ENCODE assay signal across 20 cellular contexts in the genomic region with DNA sequence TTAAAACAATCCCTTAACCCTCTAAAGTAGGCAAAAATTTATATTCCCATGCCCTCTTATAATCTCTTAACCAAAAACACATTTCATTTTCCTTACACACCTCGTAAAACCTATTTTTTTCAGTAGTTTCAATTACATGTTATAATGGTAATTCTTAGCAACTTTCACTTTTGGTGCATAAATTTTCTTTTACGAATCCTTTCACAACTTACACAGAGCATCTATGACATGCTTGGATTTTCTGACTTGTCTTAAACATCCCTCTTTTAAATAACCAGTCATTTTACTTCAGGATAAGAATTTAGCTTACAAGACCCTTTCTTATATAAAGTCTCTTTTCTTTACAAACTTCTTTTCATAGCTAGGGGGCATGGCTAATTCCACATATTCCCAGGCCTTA. TPM values are rescaled to one million over a fixed set of nuclear protein-coding genes. Genes with fewer than 3 reads are reported as not detected.
A peak's percentile ranks its signal among the peaks of the same experiment; 100 is the strongest.
DNase-seq lines count a peak whose midpoint lies in the region; ATAC-seq, FAIRE-seq and TF ChIP-seq lines count a peak whose summit lies in the region.
"Had no signal": no experiment of that assay in that cellular context is flagged by ENCODE, and none has a peak within 500 bp of the region (broad histone marks: within the 10 kb centered on the region; RNA-seq: fewer than 3 reads in every experiment).

No MANE protein-coding gene starts in this region.

- BruUV-seq in HepG2 (replicated peaks; lab: Mats Ljungman, UMichigan) (no TSS peak), PC-3 (replicated peaks; lab: Mats Ljungman, UMichigan) (no TSS peak)

- H3K27me3 ChIP-seq in HepG2 (ENCODE audit: control insufficient read depth in 1 of 2, insufficient read depth in 2 of 2, low read length in 2 of 2) (no peaks in the 10 kb centered on the region), right lobe of liver (no peaks in the 10 kb centered on the region), PC-3 (ENCODE audit: low read length) (no peaks in the 10 kb centered on the region)
- H3K27me3 ChIP-seq: SJSA1 had no signal

- no peaks in the 10 kb centered on the region for H3K79me2 ChIP-seq in HepG2 (ENCODE audit: insufficient read depth, low read length)
- H3K79me2 ChIP-seq in PC-3 (ENCODE audit: low read length) = no peaks in the 10 kb centered on the region

- in situ Hi-C loops in HepG2 (cut with HindIII; ENCODE audit: extremely low pct_ligation_motif_present, low pct_unique_long_range_greater_than_20kb) = no loop called here

- H2AFZ ChIP-seq in HepG2 (ENCODE audit: low read length) (no peak overlapping the region), PC-3 (ENCODE audit: low read length) (no peak overlapping the region)

- WGBS in HepG2 (ENCODE audit: low lambda C conversion rate) = 54% methylated on average over 2 of the region's 2 CpGs
- 72% methylated on average over 2 of the region's 2 CpGs for WGBS in right lobe of liver (ENCODE audit: insufficient coverage, low coverage, low lambda C conversion rate, missing lambda C conversion rate)

- H3F3A ChIP-seq in PC-3 (ENCODE audit: low read length, unreplicated experiment) = no peaks in the 10 kb centered on the region

- DNase-seq in HepG2 (ENCODE audit: low spot score) (no peak), right lobe of liver (no peak), PC-3 (peak; percentile 35), C1 segment of cervical spinal cord (lab: John Stamatoyannopoulos, UW) (no peak)
- DNase-seq in stimulated activated CD4-positive, alpha-beta T cell treated with anti-CD3 and anti-CD28 coated beads, Interleukin-12 subunit alpha, Interleukin-12 subunit beta, amount 100 ng/mL, for 4 hours = no peak
- no peak for DNase-seq in stimulated activated CD4-positive, alpha-beta T cell treated with anti-CD3 and anti-CD28 coated beads, Interleukin-4, amount 100 ng/mL, for 1 hour
- DNase-seq: Caco-2; CD4-positive, alpha-beta memory T cell; DMS79; H9; MM.1S; NCI-H1048; NCI-H1417 treated with DMSO at 0.1 percent for 48 hours; NCI-H1930; NCI-H345; NCI-H524; T-helper 1 cell had no signal

- H3K4me3 ChIP-seq in HepG2 (replicated peaks in 1 of 3; ENCODE audit: insufficient read depth in 1 of 3, low read depth in 2 of 3, low read length in 3 of 3) (no peak overlapping the region), right lobe of liver (no peak overlapping the region), PC-3 (ENCODE audit: low read length) (no peak overlapping the region)
- H3K4me3 ChIP-seq: SJSA1 had no signal

- no peak for FAIRE-seq in HepG2 (lab: Jason Lieb, UNC)

- TF ChIP-seq RAD21 in HepG2 (CRISPR knock-in tag; IDR thresholded peaks at IDR 0.05) = no peak
- TF ChIP-seq RAD21 in Ishikawa (IDR thresholded peaks at IDR 0.05; ENCODE audit: low read depth) = no peak

- POLR2A ChIA-PET in HepG2 (lab: Yijun Ruan, JAX) = no interaction called here
- POLR2A ChIA-PET in PC-3 (lab: Charles Lee; ENCODE audit: unreplicated experiment) = no interaction called here

- H3K36me3 ChIP-seq in HepG2 (replicated peaks in 1 of 2; ENCODE audit: control insufficient read depth in 1 of 2, insufficient read depth in 2 of 2, low read length in 2 of 2) = no peaks in the 10 kb centered on the region
- no peaks in the 10 kb centered on the region for H3K36me3 ChIP-seq in right lobe of liver
- H3K36me3 ChIP-seq in PC-3 (ENCODE audit: low read depth, low read length) = peaks cover 7% of the 10 kb centered on the region; the same call in 1 of the 2 replicates
- H3K36me3 ChIP-seq: SJSA1 had no signal

- TF ChIP-seq POLR2A in HepG2 (IDR thresholded peaks at IDR 0.05; ENCODE audit: insufficient read depth in 1 of 2, low read depth in 2 of 2, low read length in 2 of 2) (no peak), right lobe of liver (IDR thresholded peaks at IDR 0.05) (no peak)

- TF ChIP-seq CTCF in HepG2 (CRISPR knock-in tag; IDR thresholded peaks at IDR 0.05) = no peak
- TF ChIP-seq CTCF in right lobe of liver (IDR thresholded peaks at IDR 0.05) = no peak
- no peak for TF ChIP-seq CTCF in PC-3 (conservative IDR thresholded peaks at IDR 0.05; ENCODE audit: low read depth, low read length)

- TF ChIP-seq EP300 in HepG2 (IDR thresholded peaks at IDR 0.05; ENCODE audit: low read depth in 2 of 2, low read length in 2 of 2) = no peak
- TF ChIP-seq EP300 in HepG2 (CRISPR knock-in tag; IDR thresholded peaks at IDR 0.05; ENCODE audit: borderline replicate concordance) = no peak
- no peak for TF ChIP-seq EP300 in Ishikawa (IDR thresholded peaks at IDR 0.05; ENCODE audit: borderline replicate concordance)

- intact Hi-C loops in HepG2 (cut with micrococcal nuclease; ENCODE audit: unreplicated experiment) (no loop called here), right lobe of liver (cut with DNase I) (no loop called here), PC-3 (cut with micrococcal nuclease) (no loop called here)

- H3K4me1 ChIP-seq in HepG2 (ENCODE audit: insufficient read depth, low read length) (peaks cover 24% of the 10 kb centered on the region), right lobe of liver (no peaks in the 10 kb centered on the region), PC-3 (ENCODE audit: insufficient read depth, low read length) (no peaks in the 10 kb centered on the region)
- H3K4me1 ChIP-seq: Caco-2, SJSA1 had no signal

- H4K20me1 ChIP-seq in HepG2 (ENCODE audit: insufficient read depth, low read length) (no peaks in the 10 kb centered on the region), PC-3 (ENCODE audit: low read length) (no peaks in the 10 kb centered on the region)

- no peak overlapping the region for H3K9ac ChIP-seq in HepG2 (ENCODE audit: insufficient read depth, low read depth, low read length)
- H3K9ac ChIP-seq in PC-3 (ENCODE audit: low read length) = no peak overlapping the region

- H3K9me3 ChIP-seq in HepG2 (ENCODE audit: low read length) = peaks cover 21% of the 10 kb centered on the region
- H3K9me3 ChIP-seq in right lobe of liver = no peaks in the 10 kb centered on the region
- peaks cover 20% of the 10 kb centered on the region for H3K9me3 ChIP-seq in PC-3 (ENCODE audit: low read length)
- H3K9me3 ChIP-seq: SJSA1 had no signal

- H3K4me2 ChIP-seq in HepG2 (ENCODE audit: low read depth, low read length) (no peak overlapping the region), PC-3 (ENCODE audit: low read length) (no peak overlapping the region)

- H3K9me2 ChIP-seq in PC-3 (replicated peaks; ENCODE audit: low read length) = no peaks in the 10 kb centered on the region

- no peak overlapping the region for H3K27ac ChIP-seq in HepG2 (ENCODE audit: extremely low read length, insufficient read depth, low read length)
- no peak overlapping the region for H3K27ac ChIP-seq in right lobe of liver
- H3K27ac ChIP-seq in PC-3 (ENCODE audit: low read length) = no peak overlapping the region
- H3K27ac ChIP-seq: SJSA1 had no signal

- CTCF ChIA-PET in HepG2 (lab: Yijun Ruan, JAX; ENCODE audit: low intra/inter-chr PET ratio, low total read pairs) = no interaction called here
- CTCF ChIA-PET in PC-3 (lab: Charles Lee) = no interaction called here

- no peak for ATAC-seq in HepG2
- no peak for ATAC-seq in right lobe of liver
- no peak for ATAC-seq in PC-3

RNA-seq across cellular contexts. Expression of gene MRPL55, which starts 8.9 kb away (rescaled TPM):
- total RNA-seq in HepG2 (2016; rRNA removed; fragmentation: Illumina TruSeq; extraction: Trizol) = 92.9 and 97.9 TPM in 2 replicates
- 49.0 and 60.3 TPM in 2 replicates for total RNA-seq in HepG2 (2016; cell fraction: cytosol; rRNA removed; fragmentation: Illumina TruSeq; extraction: Trizol; ENCODE audit: low read depth)
- 86.6 and 104 TPM in 2 replicates for total RNA-seq in HepG2 (2016; cell fraction: insoluble cytoplasmic fraction; rRNA removed; fragmentation: Illumina TruSeq; extraction: Trizol)
- total RNA-seq in HepG2 (2016; cell fraction: membrane; rRNA removed; fragmentation: Illumina TruSeq; extraction: Trizol) = 54.0 and 72.4 TPM in 2 replicates
- total RNA-seq in HepG2 (2016; cell fraction: nucleus; rRNA removed; fragmentation: Illumina TruSeq; extraction: Trizol) = 52.4 and 56.0 TPM in 2 replicates
- 58.6 and 74.8 TPM in 2 replicates for polyA plus RNA-seq in HepG2 (2011; rRNA removed)
- polyA plus RNA-seq in HepG2 (2011; cell fraction: cytosol; rRNA removed) = 43.3 and 107 TPM in 2 replicates
- polyA plus RNA-seq in HepG2 (2011; cell fraction: nucleus; rRNA removed) = 195 and 229 TPM in 2 replicates
- 31.6 and 40.6 TPM in 2 replicates for polyA plus RNA-seq in HepG2 (2012)
- 37.6 and 50.2 TPM in 2 replicates for polyA plus RNA-seq in HepG2 (2016; cell fraction: cytosol; fragmentation: Illumina TruSeq; extraction: Trizol; ENCODE audit: low read depth)
- polyA plus RNA-seq in HepG2 (2016; cell fraction: insoluble cytoplasmic fraction; fragmentation: Illumina TruSeq; extraction: Trizol; ENCODE audit: low read depth) = 96.5 and 99.2 TPM in 2 replicates
- polyA plus RNA-seq in HepG2 (2016; cell fraction: membrane; fragmentation: Illumina TruSeq; extraction: Trizol; ENCODE audit: low read depth) = 41.3 and 57.8 TPM in 2 replicates
- 81.1 and 106 TPM in 2 replicates for polyA plus RNA-seq in HepG2 (2016; cell fraction: nucleus; fragmentation: Illumina TruSeq; extraction: Trizol; ENCODE audit: insufficient read depth, low read depth)
- 52.6 and 85.2 TPM in 2 replicates for polyA minus RNA-seq in HepG2 (2011; rRNA and poly(A)+ RNA removed; ENCODE audit: low replicate concordance)
- polyA minus RNA-seq in HepG2 (2011; cell fraction: cytosol; rRNA and poly(A)+ RNA removed) = 25.1 and 31.5 TPM in 2 replicates
- 29.2 and 32.2 TPM in 2 replicates for polyA minus RNA-seq in HepG2 (2011; cell fraction: nucleus; rRNA and poly(A)+ RNA removed)
- total RNA-seq in right lobe of liver = 10 to 100 TPM; 24.2 to 75.9 (median 38.0) TPM
- 343 and 375 TPM in 2 replicates for total RNA-seq in PC-3 (2014; rRNA removed)

RNA-seq across cellular contexts. Expression of gene C1orf35, which starts 14.9 kb away (rescaled TPM):
- total RNA-seq in HepG2 (2016; rRNA removed; fragmentation: Illumina TruSeq; extraction: Trizol) (14.2 and 19.3 TPM in 2 replicates), right lobe of liver (1 to 10 TPM; 3.4 to 6.3 (median 5.2) TPM), PC-3 (2014; rRNA removed) (63.3 and 93.0 TPM in 2 replicates)
- 3.6 and 3.9 TPM in 2 replicates for total RNA-seq in HepG2 (2016; cell fraction: cytosol; rRNA removed; fragmentation: Illumina TruSeq; extraction: Trizol; ENCODE audit: low read depth)
- total RNA-seq in HepG2 (2016; cell fraction: insoluble cytoplasmic fraction; rRNA removed; fragmentation: Illumina TruSeq; extraction: Trizol) = 12.7 and 19.3 TPM in 2 replicates
- total RNA-seq in HepG2 (2016; cell fraction: membrane; rRNA removed; fragmentation: Illumina TruSeq; extraction: Trizol) = 5.2 and 7.7 TPM in 2 replicates
- 10.2 and 14.8 TPM in 2 replicates for total RNA-seq in HepG2 (2016; cell fraction: nucleus; rRNA removed; fragmentation: Illumina TruSeq; extraction: Trizol)
- polyA plus RNA-seq in HepG2 (2011; rRNA removed) = 8.1 and 8.8 TPM in 2 replicates
- polyA plus RNA-seq in HepG2 (2011; cell fraction: cytosol; rRNA removed) = 5.5 and 9.0 TPM in 2 replicates
- polyA plus RNA-seq in HepG2 (2011; cell fraction: nucleus; rRNA removed) = 34.5 and 36.2 TPM in 2 replicates
- polyA plus RNA-seq in HepG2 (2012) = 6.8 and 7.0 TPM in 2 replicates
- 2.9 and 3.3 TPM in 2 replicates for polyA plus RNA-seq in HepG2 (2016; cell fraction: cytosol; fragmentation: Illumina TruSeq; extraction: Trizol; ENCODE audit: low read depth)
- polyA plus RNA-seq in HepG2 (2016; cell fraction: insoluble cytoplasmic fraction; fragmentation: Illumina TruSeq; extraction: Trizol; ENCODE audit: low read depth) = 14.4 and 15.4 TPM in 2 replicates
- 4.2 TPM in 2 replicates for polyA plus RNA-seq in HepG2 (2016; cell fraction: membrane; fragmentation: Illumina TruSeq; extraction: Trizol; ENCODE audit: low read depth)
- polyA plus RNA-seq in HepG2 (2016; cell fraction: nucleus; fragmentation: Illumina TruSeq; extraction: Trizol; ENCODE audit: insufficient read depth, low read depth) = 35.0 and 36.9 TPM in 2 replicates
- 3.9 and 4.2 TPM in 2 replicates for polyA minus RNA-seq in HepG2 (2011; rRNA and poly(A)+ RNA removed; ENCODE audit: low replicate concordance)
- 1.2 and 2.6 TPM in 2 replicates for polyA minus RNA-seq in HepG2 (2011; cell fraction: cytosol; rRNA and poly(A)+ RNA removed)
- polyA minus RNA-seq in HepG2 (2011; cell fraction: nucleus; rRNA and poly(A)+ RNA removed) = 2.7 and 3.4 TPM in 2 replicates

RNA-seq across cellular contexts. Expression of gene GUK1, which starts 22.0 kb away (rescaled TPM):
- total RNA-seq in HepG2 (2016; rRNA removed; fragmentation: Illumina TruSeq; extraction: Trizol) (82.7 and 116 TPM in 2 replicates), right lobe of liver (100 to 1,000 TPM in 4 of 6 experiments, 10 to 100 TPM in 2; 78.0 to 235 (median 108) TPM), PC-3 (2014; rRNA removed) (996 and 1,117 TPM in 2 replicates)
- total RNA-seq in HepG2 (2016; cell fraction: cytosol; rRNA removed; fragmentation: Illumina TruSeq; extraction: Trizol; ENCODE audit: low read depth) = 772 and 776 TPM in 2 replicates
- total RNA-seq in HepG2 (2016; cell fraction: insoluble cytoplasmic fraction; rRNA removed; fragmentation: Illumina TruSeq; extraction: Trizol) = 78.9 and 120 TPM in 2 replicates
- 448 and 476 TPM in 2 replicates for total RNA-seq in HepG2 (2016; cell fraction: membrane; rRNA removed; fragmentation: Illumina TruSeq; extraction: Trizol)
- 51.4 and 56.9 TPM in 2 replicates for total RNA-seq in HepG2 (2016; cell fraction: nucleus; rRNA removed; fragmentation: Illumina TruSeq; extraction: Trizol)
- 154 and 205 TPM in 2 replicates for polyA plus RNA-seq in HepG2 (2011; rRNA removed)
- 228 and 301 TPM in 2 replicates for polyA plus RNA-seq in HepG2 (2011; cell fraction: cytosol; rRNA removed)
- polyA plus RNA-seq in HepG2 (2011; cell fraction: nucleus; rRNA removed) = 387 and 492 TPM in 2 replicates
- polyA plus RNA-seq in HepG2 (2012) = 58.4 and 85.4 TPM in 2 replicates
- 764 and 775 TPM in 2 replicates for polyA plus RNA-seq in HepG2 (2016; cell fraction: cytosol; fragmentation: Illumina TruSeq; extraction: Trizol; ENCODE audit: low read depth)
- 78.9 and 87.4 TPM in 2 replicates for polyA plus RNA-seq in HepG2 (2016; cell fraction: insoluble cytoplasmic fraction; fragmentation: Illumina TruSeq; extraction: Trizol; ENCODE audit: low read depth)
- 402 and 423 TPM in 2 replicates for polyA plus RNA-seq in HepG2 (2016; cell fraction: membrane; fragmentation: Illumina TruSeq; extraction: Trizol; ENCODE audit: low read depth)
- 119 and 120 TPM in 2 replicates for polyA plus RNA-seq in HepG2 (2016; cell fraction: nucleus; fragmentation: Illumina TruSeq; extraction: Trizol; ENCODE audit: insufficient read depth, low read depth)
- polyA minus RNA-seq in HepG2 (2011; rRNA and poly(A)+ RNA removed; ENCODE audit: low replicate concordance) = 81.2 and 86.5 TPM in 2 replicates
- 31.2 and 41.7 TPM in 2 replicates for polyA minus RNA-seq in HepG2 (2011; cell fraction: cytosol; rRNA and poly(A)+ RNA removed)
- polyA minus RNA-seq in HepG2 (2011; cell fraction: nucleus; rRNA and poly(A)+ RNA removed) = 52.1 and 60.5 TPM in 2 replicates

RNA-seq across cellular contexts. Expression of gene GJC2, which starts 31.7 kb away (rescaled TPM):
- total RNA-seq in HepG2 (2016; rRNA removed; fragmentation: Illumina TruSeq; extraction: Trizol) = 1.6 and 3.8 TPM in 2 replicates
- 0.79 and 1.0 TPM in 2 replicates for total RNA-seq in HepG2 (2016; cell fraction: cytosol; rRNA removed; fragmentation: Illumina TruSeq; extraction: Trizol; ENCODE audit: low read depth)
- 1.5 and 3.8 TPM in 2 replicates for total RNA-seq in HepG2 (2016; cell fraction: insoluble cytoplasmic fraction; rRNA removed; fragmentation: Illumina TruSeq; extraction: Trizol)
- total RNA-seq in HepG2 (2016; cell fraction: membrane; rRNA removed; fragmentation: Illumina TruSeq; extraction: Trizol) = 1.4 and 2.0 TPM in 2 replicates
- 2.3 and 2.4 TPM in 2 replicates for total RNA-seq in HepG2 (2016; cell fraction: nucleus; rRNA removed; fragmentation: Illumina TruSeq; extraction: Trizol)
- 1.6 and 2.5 TPM in 2 replicates for polyA plus RNA-seq in HepG2 (2011; rRNA removed)
- polyA plus RNA-seq in HepG2 (2011; cell fraction: cytosol; rRNA removed) = 1.4 and 3.3 TPM in 2 replicates
- 3.1 and 3.8 TPM in 2 replicates for polyA plus RNA-seq in HepG2 (2011; cell fraction: nucleus; rRNA removed)
- 2.5 and 2.9 TPM in 2 replicates for polyA plus RNA-seq in HepG2 (2012)
- 0.48 and 0.51 TPM in 2 replicates for polyA plus RNA-seq in HepG2 (2016; cell fraction: cytosol; fragmentation: Illumina TruSeq; extraction: Trizol; ENCODE audit: low read depth)
- 1.7 and 1.8 TPM in 2 replicates for polyA plus RNA-seq in HepG2 (2016; cell fraction: insoluble cytoplasmic fraction; fragmentation: Illumina TruSeq; extraction: Trizol; ENCODE audit: low read depth)
- polyA plus RNA-seq in HepG2 (2016; cell fraction: membrane; fragmentation: Illumina TruSeq; extraction: Trizol; ENCODE audit: low read depth) = 1.2 and 1.3 TPM in 2 replicates
- polyA plus RNA-seq in HepG2 (2016; cell fraction: nucleus; fragmentation: Illumina TruSeq; extraction: Trizol; ENCODE audit: insufficient read depth, low read depth) = 3.1 and 3.7 TPM in 2 replicates
- polyA minus RNA-seq in HepG2 (2011; rRNA and poly(A)+ RNA removed; ENCODE audit: low replicate concordance) = 0.65 and 7.9 TPM in 2 replicates
- polyA minus RNA-seq in HepG2 (2011; cell fraction: cytosol; rRNA and poly(A)+ RNA removed) = 2.4 and 5.1 TPM in 2 replicates
- 2.4 and 2.7 TPM in 2 replicates for polyA minus RNA-seq in HepG2 (2011; cell fraction: nucleus; rRNA and poly(A)+ RNA removed)
- total RNA-seq in right lobe of liver = under 1 TPM in 5 of 6 experiments, not detected in 1; 0.12 to 0.44 (median 0.16) TPM
- total RNA-seq in PC-3 (2014; rRNA removed) = 1.2 and 2.2 TPM in 2 replicates
- polyA plus RNA-seq: CD4-positive, alpha-beta memory T cell; IgD-negative memory B cell had no signal

RNA-seq across cellular contexts. Expression of gene ARF1, which starts 35.5 kb away (rescaled TPM):
- total RNA-seq in HepG2 (2016; rRNA removed; fragmentation: Illumina TruSeq; extraction: Trizol) (186 and 210 TPM in 2 replicates), right lobe of liver (100 to 1,000 TPM; 143 to 261 (median 193) TPM), PC-3 (2014; rRNA removed) (685 and 688 TPM in 2 replicates)
- 81.7 and 86.1 TPM in 2 replicates for total RNA-seq in HepG2 (2016; cell fraction: cytosol; rRNA removed; fragmentation: Illumina TruSeq; extraction: Trizol; ENCODE audit: low read depth)
- total RNA-seq in HepG2 (2016; cell fraction: insoluble cytoplasmic fraction; rRNA removed; fragmentation: Illumina TruSeq; extraction: Trizol) = 189 and 192 TPM in 2 replicates
- 147 and 149 TPM in 2 replicates for total RNA-seq in HepG2 (2016; cell fraction: membrane; rRNA removed; fragmentation: Illumina TruSeq; extraction: Trizol)
- 107 and 112 TPM in 2 replicates for total RNA-seq in HepG2 (2016; cell fraction: nucleus; rRNA removed; fragmentation: Illumina TruSeq; extraction: Trizol)
- 327 and 337 TPM in 2 replicates for polyA plus RNA-seq in HepG2 (2011; rRNA removed)
- 324 and 458 TPM in 2 replicates for polyA plus RNA-seq in HepG2 (2011; cell fraction: cytosol; rRNA removed)
- polyA plus RNA-seq in HepG2 (2011; cell fraction: nucleus; rRNA removed) = 231 and 250 TPM in 2 replicates
- polyA plus RNA-seq in HepG2 (2012) = 231 and 263 TPM in 2 replicates
- polyA plus RNA-seq in HepG2 (2016; cell fraction: cytosol; fragmentation: Illumina TruSeq; extraction: Trizol; ENCODE audit: low read depth) = 82.3 and 83.9 TPM in 2 replicates
- polyA plus RNA-seq in HepG2 (2016; cell fraction: insoluble cytoplasmic fraction; fragmentation: Illumina TruSeq; extraction: Trizol; ENCODE audit: low read depth) = 300 and 336 TPM in 2 replicates
- 127 and 132 TPM in 2 replicates for polyA plus RNA-seq in HepG2 (2016; cell fraction: membrane; fragmentation: Illumina TruSeq; extraction: Trizol; ENCODE audit: low read depth)
- 254 and 261 TPM in 2 replicates for polyA plus RNA-seq in HepG2 (2016; cell fraction: nucleus; fragmentation: Illumina TruSeq; extraction: Trizol; ENCODE audit: insufficient read depth, low read depth)
- polyA minus RNA-seq in HepG2 (2011; rRNA and poly(A)+ RNA removed; ENCODE audit: low replicate concordance) = 586 and 708 TPM in 2 replicates
- 237 and 248 TPM in 2 replicates for polyA minus RNA-seq in HepG2 (2011; cell fraction: cytosol; rRNA and poly(A)+ RNA removed)
- polyA minus RNA-seq in HepG2 (2011; cell fraction: nucleus; rRNA and poly(A)+ RNA removed) = 85.8 and 86.9 TPM in 2 replicates
